In the genomic region with DNA sequence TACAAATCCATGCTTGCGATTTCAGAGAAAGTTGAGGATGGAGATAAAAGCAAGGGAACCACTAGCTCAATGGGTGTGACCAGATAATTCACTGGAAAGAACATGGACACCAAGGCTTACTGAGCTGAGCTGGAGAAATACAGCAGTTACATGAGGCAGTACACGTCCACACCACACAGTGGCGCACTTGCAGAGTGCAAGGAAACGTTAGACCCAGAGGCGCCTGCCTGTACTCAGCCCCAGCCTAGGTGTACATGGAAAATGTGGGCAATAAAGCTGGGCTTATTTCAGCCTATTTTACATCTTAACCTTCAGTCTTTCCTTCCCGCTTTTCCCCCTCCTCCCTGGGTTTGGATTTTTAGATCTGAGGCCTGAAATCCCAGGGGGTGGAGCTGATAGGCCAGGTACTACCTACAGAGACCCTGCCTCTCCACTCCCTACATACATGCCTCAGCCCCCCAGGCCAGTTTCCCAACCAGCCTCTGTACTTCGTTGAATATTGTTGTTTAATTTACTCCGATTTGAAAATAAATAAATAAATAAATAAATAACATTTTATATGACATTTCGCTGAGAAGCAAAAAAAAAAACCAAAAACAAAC, we compare ENCODE assay signal across 8 cellular contexts.
DNase-seq lines count a peak whose midpoint lies in the region; ATAC-seq and TF ChIP-seq lines count a peak whose summit lies in the region.

No MANE protein-coding gene starts in this region.

- H3K27me3 ChIP-seq in colonic mucosa (no peaks in the 10 kb centered on the region), right lobe of liver (no peaks in the 10 kb centered on the region)

- H3K27ac ChIP-seq in colonic mucosa (no peak overlapping the region), right lobe of liver (no peak overlapping the region)

- peak; percentile 84 for TF ChIP-seq CTCF in colonic mucosa (IDR thresholded peaks at IDR 0.05)
- TF ChIP-seq CTCF in right lobe of liver (IDR thresholded peaks at IDR 0.05) = peak; percentile 86 to 95 (median 92)

- H3K36me3 ChIP-seq in colonic mucosa (no peaks in the 10 kb centered on the region), right lobe of liver (no peaks in the 10 kb centered on the region)

- no peak overlapping the region for H3K9ac ChIP-seq in colonic mucosa (ENCODE audit: low read depth in 2 of 2, low read length in 2 of 2)

- ATAC-seq in GM19438 (IDR thresholded peaks at IDR 0.05; ENCODE audit: low read depth, unreplicated experiment) (peak; percentile 97), HG03442 (IDR thresholded peaks at IDR 0.05; ENCODE audit: unreplicated experiment) (peak; percentile 99), right lobe of liver (peak; percentile 100)
- peak; percentile 70 to 82 for ATAC-seq in activated CD4-positive, CD25-positive, alpha-beta regulatory T cell treated with anti-CD3 and anti-CD28 coated beads, Interleukin-2, amount 50 U/mL, for 24 hours

- no peak for TF ChIP-seq POLR2A in right lobe of liver (IDR thresholded peaks at IDR 0.05)

- H3K4me3 ChIP-seq in colonic mucosa (no peak overlapping the region), right lobe of liver (no peak overlapping the region)

- no peaks in the 10 kb centered on the region for H3K4me1 ChIP-seq in colonic mucosa
- H3K4me1 ChIP-seq in right lobe of liver = no peaks in the 10 kb centered on the region

- WGBS in right lobe of liver (ENCODE audit: insufficient coverage, low coverage, low lambda C conversion rate, missing lambda C conversion rate) = 11% methylated on average over 8 of the region's 9 CpGs

- intact Hi-C loops in colonic mucosa (cut with DNase I) = loop anchor here (10.0 kb wide), 1 partner anchor 244 kb away; no protein-coding TSS in a partner anchor
- intact Hi-C loops in right lobe of liver (cut with DNase I) = loop anchor here in 1 of 2 donors (10.0 kb wide), 1 partner anchor 166 kb away; no protein-coding TSS in a partner anchor

- H3K9me3 ChIP-seq in colonic mucosa = no peaks in the 10 kb centered on the region
- H3K9me3 ChIP-seq in right lobe of liver = no peaks in the 10 kb centered on the region

- DNase-seq in COLO668 (lab: John Stamatoyannopoulos, UW; ENCODE audit: unreplicated experiment) (peak; percentile 67), NCI-H446 (lab: John Stamatoyannopoulos, UW) (peak; percentile 74 to 90), colonic mucosa (peak; percentile 84), right lobe of liver (peak; percentile 82 to 85 (median 84))
- DNase-seq in stimulated activated CD4-positive, alpha-beta T cell treated with anti-CD3 and anti-CD28 coated beads, TNF-alpha, amount 100 ng/mL, for 48 hours (ENCODE audit: low read depth in 3 of 3) = peak; percentile 47 to 65 (median 55)
